In genomic region chr1:217780993-217781392, GRCh38 we compare ENCODE assay signal across 24 cellular contexts.
DNase-seq lines count a peak whose midpoint lies in the region; FAIRE-seq and TF ChIP-seq lines count a peak whose summit lies in the region.
"Had no signal": no experiment of that assay in that cellular context is flagged by ENCODE, and none has a peak within 500 bp of the region (broad histone marks: within the 10 kb centered on the region; RNA-seq: fewer than 3 reads in every experiment).

No MANE protein-coding gene starts in this region.

- H3K79me1 ChIP-seq in mesenchymal stem cell (replicated peaks; ENCODE audit: low read length, poor library complexity, severe bottlenecking) = no peaks in the 10 kb centered on the region

- no peak for TF ChIP-seq CTCF in D721Med (IDR thresholded peaks at IDR 0.05; ENCODE audit: insufficient read depth, missing control alignments)
- no peak for TF ChIP-seq CTCF in fibroblast of villous mesenchyme (IDR thresholded peaks at IDR 0.05; ENCODE audit: insufficient read depth, low read depth, low read length)

- no peak overlapping the region for H3K4ac ChIP-seq in mesenchymal stem cell (ENCODE audit: low read depth in 1 of 2, low read length in 2 of 2)

- H3K4me1 ChIP-seq in CD4-positive, alpha-beta memory T cell (ENCODE audit: insufficient read depth, low read length) = no peaks in the 10 kb centered on the region
- no peaks in the 10 kb centered on the region for H3K4me1 ChIP-seq in mesenchymal stem cell (ENCODE audit: control insufficient read depth, insufficient read depth, low read depth, low read length)

- peaks cover 0 to 2% of the 10 kb centered on the region in 2 donors for H3K27me3 Mint-ChIP-seq in CD4-positive, alpha-beta memory T cell
- no peaks in the 10 kb centered on the region for H3K27me3 Mint-ChIP-seq in activated CD4-positive, alpha-beta T cell treated with anti-CD3 and anti-CD28 coated beads, Interleukin-2, amount 10 ng/mL, durations not matched to agents 24 days and 14 days
- H3K27me3 Mint-ChIP-seq: CD8-positive, alpha-beta memory T cell; T-helper 17 cell had no signal

- no peak overlapping the region for H2AFZ ChIP-seq in mesenchymal stem cell (ENCODE audit: low read depth, low read length)

- DNase-seq in D721Med (ENCODE audit: insufficient read length, low spot score) (no peak), NCI-H128 (lab: John Stamatoyannopoulos, UW; ENCODE audit: unreplicated experiment) (peak; percentile 15), NCI-H2227 (lab: John Stamatoyannopoulos, UW; ENCODE audit: unreplicated experiment) (peak; percentile 10), fibroblast of villous mesenchyme (ENCODE audit: low read depth) (peak; percentile 2), mesenchymal stem cell (no peak)
- no peak for DNase-seq in CD4-positive, alpha-beta memory T cell
- no peak for DNase-seq in activated CD4-positive, alpha-beta T cell treated with anti-CD3 and anti-CD28 coated beads, Interleukin-2, amount 10 ng/mL, durations not matched to agents 24 days and 14 days
- DNase-seq: ACHN; C1 segment of cervical spinal cord; Calu3; CD8-positive, alpha-beta memory T cell; DMS53; H7; HFFc6; MG63; NCI-H1436 treated with DMSO at 0.1 percent for 48 hours; NCI-H2081 treated with DMSO at 0.1 percent for 48 hours; NCI-H345; NCI-H524; RPMI8226; SHP77; SW 1271; T-helper 17 cell had no signal

- H2BK15ac ChIP-seq in mesenchymal stem cell (ENCODE audit: low read depth, poor library complexity, severe bottlenecking) = no peak overlapping the region

- POLR2A ChIA-PET in CD4-positive, alpha-beta memory T cell (lab: Charles Lee; ENCODE audit: partially characterized antibody) = no interaction called here

- H3K4me2 ChIP-seq in mesenchymal stem cell (ENCODE audit: low read length, poor library complexity, severe bottlenecking) = no peak overlapping the region

- no peak overlapping the region for H3K27ac ChIP-seq in CD4-positive, alpha-beta memory T cell (ENCODE audit: low read depth, low read length)
- no peak overlapping the region for H3K27ac ChIP-seq in mesenchymal stem cell (ENCODE audit: low read length, poor library complexity, severe bottlenecking)

- CTCF ChIA-PET in CD4-positive, alpha-beta memory T cell (lab: Charles Lee; ENCODE audit: partially characterized antibody) = no interaction called here

- FAIRE-seq in D721Med (lab: Jason Lieb, UNC) = peak; percentile 67
- FAIRE-seq: K562 had no signal

- H2BK120ac ChIP-seq in mesenchymal stem cell (ENCODE audit: low read depth, low read length) = no peak overlapping the region

- no peaks in the 10 kb centered on the region for H3K4me1 Mint-ChIP-seq in CD4-positive, alpha-beta memory T cell
- H3K4me1 Mint-ChIP-seq in activated CD4-positive, alpha-beta T cell treated with anti-CD3 and anti-CD28 coated beads, Interleukin-2, amount 10 ng/mL, durations not matched to agents 24 days and 14 days = no peaks in the 10 kb centered on the region
- H3K4me1 Mint-ChIP-seq: CD8-positive, alpha-beta memory T cell; T-helper 17 cell had no signal

- H4K8ac ChIP-seq in mesenchymal stem cell (ENCODE audit: low read length) = no peak overlapping the region

- no peak overlapping the region for H3K9ac ChIP-seq in mesenchymal stem cell (ENCODE audit: low read length)

- H3K4me3 ChIP-seq in fibroblast of villous mesenchyme (ENCODE audit: low read depth, low read length) (no peak overlapping the region), mesenchymal stem cell (ENCODE audit: insufficient read depth in 1 of 2, low read depth in 1 of 2, low read length in 2 of 2) (no peak overlapping the region)
- H3K4me3 ChIP-seq in CD4-positive, alpha-beta memory T cell (ENCODE audit: low read length in 2 of 2) = no peak overlapping the region
- H3K4me3 ChIP-seq: K562, MG63 had no signal

- no CpG with 5 or more reads among the region's 3 CpGs for whole genome bisulfite sequencing in mesenchymal stem cell

- H3K9me3 ChIP-seq in CD4-positive, alpha-beta memory T cell (ENCODE audit: control insufficient read depth in 1 of 2, low read length in 2 of 2) = no peaks in the 10 kb centered on the region
- H3K9me3 ChIP-seq in mesenchymal stem cell (ENCODE audit: control insufficient read depth, low read length) = no peaks in the 10 kb centered on the region
- H3K9me3 ChIP-seq: MG63 had no signal

- H3K4me3 Mint-ChIP-seq in CD4-positive, alpha-beta memory T cell = no peak overlapping the region
- H3K4me3 Mint-ChIP-seq in activated CD4-positive, alpha-beta T cell treated with anti-CD3 and anti-CD28 coated beads, Interleukin-2, amount 10 ng/mL, durations not matched to agents 24 days and 14 days = no peak overlapping the region
- H3K4me3 Mint-ChIP-seq: CD8-positive, alpha-beta memory T cell; HFFc6; T-helper 17 cell had no signal

- no peak overlapping the region for H3K27ac Mint-ChIP-seq in CD4-positive, alpha-beta memory T cell
- H3K27ac Mint-ChIP-seq in activated CD4-positive, alpha-beta T cell treated with anti-CD3 and anti-CD28 coated beads, Interleukin-2, amount 10 ng/mL, durations not matched to agents 24 days and 14 days = no peak overlapping the region
- H3K27ac Mint-ChIP-seq: CD8-positive, alpha-beta memory T cell; HFFc6; T-helper 17 cell had no signal

- no peaks in the 10 kb centered on the region for H3K27me3 ChIP-seq in CD4-positive, alpha-beta memory T cell (ENCODE audit: insufficient read depth, low read length)
- no peaks in the 10 kb centered on the region for H3K27me3 ChIP-seq in mesenchymal stem cell (ENCODE audit: control insufficient read depth in 1 of 2, insufficient read depth in 1 of 2, low read length in 2 of 2)
- H3K27me3 ChIP-seq: MG63 had no signal

- no peaks in the 10 kb centered on the region for H3K36me3 ChIP-seq in CD4-positive, alpha-beta memory T cell (ENCODE audit: insufficient read depth, low read length)
- H3K36me3 ChIP-seq in mesenchymal stem cell (ENCODE audit: control insufficient read depth in 1 of 2, insufficient read depth in 2 of 2, low read depth in 1 of 2, low read length in 2 of 2) = no peaks in the 10 kb centered on the region
- H3K36me3 ChIP-seq: MG63 had no signal

- no peaks in the 10 kb centered on the region for H3K36me3 Mint-ChIP-seq in CD4-positive, alpha-beta memory T cell
- no peaks in the 10 kb centered on the region for H3K36me3 Mint-ChIP-seq in activated CD4-positive, alpha-beta T cell treated with anti-CD3 and anti-CD28 coated beads, Interleukin-2, amount 10 ng/mL, durations not matched to agents 24 days and 14 days (ENCODE audit: low read depth)
- H3K36me3 Mint-ChIP-seq: CD8-positive, alpha-beta memory T cell had no signal

- H3K14ac ChIP-seq in mesenchymal stem cell (ENCODE audit: low read length in 2 of 2) = no peak overlapping the region

- H2AK5ac ChIP-seq in mesenchymal stem cell (ENCODE audit: low read length, severe bottlenecking) = no peak overlapping the region

- H2BK12ac ChIP-seq in mesenchymal stem cell (ENCODE audit: low read length in 2 of 2) = no peak overlapping the region

- H4K91ac ChIP-seq in mesenchymal stem cell (ENCODE audit: low read length) = no peak overlapping the region

- intact Hi-C loops in CD4-positive, alpha-beta memory T cell (cut with micrococcal nuclease) = no loop called here
- intact Hi-C loops in activated CD4-positive, alpha-beta T cell treated with anti-CD3 and anti-CD28 coated beads, Interleukin-2, amount 10 ng/mL, durations not matched to agents 24 days and 14 days (cut with micrococcal nuclease) = no loop called here

- H3K9me3 Mint-ChIP-seq in CD4-positive, alpha-beta memory T cell = peaks cover 0 to 4% (median under 1%) of the 10 kb centered on the region in 8 donors
- H3K9me3 Mint-ChIP-seq in activated CD4-positive, alpha-beta T cell treated with anti-CD3 and anti-CD28 coated beads, Interleukin-2, amount 10 ng/mL, durations not matched to agents 24 days and 14 days = no peaks in the 10 kb centered on the region

- H3K18ac ChIP-seq in mesenchymal stem cell (ENCODE audit: low read depth in 1 of 2, low read length in 2 of 2) = no peak overlapping the region

- H3K23ac ChIP-seq in mesenchymal stem cell (ENCODE audit: low read length in 2 of 2) = no peak overlapping the region

- H2BK5ac ChIP-seq in mesenchymal stem cell (ENCODE audit: low read depth, low read length, poor library complexity, severe bottlenecking) = no peak overlapping the region

Comparison
In these comparisons a context has a peak if more than half of its experiments do, and no peak if none do; other contexts are left out.
1. DNase-seq: peak in NCI-H128 (single experiment), NCI-H2227 (single experiment) and fibroblast of villous mesenchyme (single experiment); none in D721Med (single experiment), CD4-positive, alpha-beta memory T cell (0 of 5), activated CD4-positive, alpha-beta T cell treated with anti-CD3 and anti-CD28 coated beads, Interleukin-2, amount 10 ng/mL, durations not matched to agents 24 days and 14 days (single experiment) and mesenchymal stem cell (single experiment).